24 cellular contexts compared by ENCODE assay signal in genomic region chr16:1626776-1627175, GRCh38.
"Had no signal": no experiment of that assay in that cellular context is flagged by ENCODE, and none has a peak within 500 bp of the region (broad histone marks: within the 10 kb centered on the region; RNA-seq: fewer than 3 reads in every experiment).

No MANE protein-coding gene starts in this region.

- ATAC-seq: HepG2, Panc1, PC-3 had no signal

- H3K4me3 ChIP-seq: MG63 had no signal

- H3K27ac ChIP-seq: RWPE1 had no signal

- DNase-seq: IMR-90, Karpas-422, KG1, MG63, NCI-H1092, NCI-H1105 treated with DMSO at 0.1 percent for 48 hours, NCI-H1417 treated with DMSO at 0.1 percent for 48 hours, NCI-H146, NCI-H1694 treated with DMSO at 0.1 percent for 48 hours, NCI-H1930, NCI-H2081, NCI-H2171, NCI-H226, NCI-H446, NCI-H510A, NCI-H524 treated with DMSO at 0.1 percent for 48 hours, NCI-H69, NCI-H774, PC-3, SHP77, SK-N-SH had no signal

- H3K4me2 ChIP-seq: SK-N-SH had no signal

- H3K9ac ChIP-seq: SK-N-SH had no signal

- H3K27me3 ChIP-seq: MG63 had no signal

- H3K9me3 ChIP-seq: MG63, SK-N-SH had no signal
